In the genomic region with DNA sequence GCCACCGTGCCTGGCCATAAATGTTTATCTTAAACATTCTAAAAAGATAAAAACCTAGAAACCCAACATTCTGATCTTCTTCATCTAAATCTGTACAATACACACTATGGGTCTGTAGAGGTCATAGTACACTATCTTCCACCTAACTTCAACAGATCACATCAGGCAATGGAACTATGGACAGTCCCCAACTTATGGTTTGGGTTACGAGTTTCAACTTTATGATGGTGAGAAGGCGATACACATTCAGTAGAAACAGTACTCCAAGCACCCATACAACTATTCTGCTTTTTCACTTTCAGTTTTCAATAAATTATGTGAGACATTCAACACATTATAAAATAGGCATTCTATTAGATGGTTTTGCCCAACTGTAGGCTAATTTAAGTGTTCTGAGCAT, we compare ENCODE assay signal across 1 cellular context.
TF ChIP-seq lines count a peak whose summit lies in the region.

No MANE protein-coding gene starts in this region.

TF ChIP-seq in HepG2, 621 proteins besides CTCF, POLR2A, EP300 and RAD21:
- TF ChIP-seq TIGD3 (CRISPR knock-in tag; IDR thresholded peaks at IDR 0.05; ENCODE audit: borderline replicate concordance) (no peak), IKZF4 (CRISPR knock-in tag; IDR thresholded peaks at IDR 0.05; ENCODE audit: borderline replicate concordance, low read depth, not compliant biosample characterization) (no peak), ZBTB1 (CRISPR knock-in tag; IDR thresholded peaks at IDR 0.05; ENCODE audit: borderline replicate concordance) (no peak), ZNF430 (CRISPR knock-in tag; IDR thresholded peaks at IDR 0.05) (no peak), LCORL (IDR thresholded peaks at IDR 0.05) (no peak), LCORL (CRISPR knock-in tag; IDR thresholded peaks at IDR 0.05) (no peak), FOXJ3 (CRISPR knock-in tag; IDR thresholded peaks at IDR 0.05; ENCODE audit: borderline replicate concordance) (no peak), RBAK (CRISPR knock-in tag; IDR thresholded peaks at IDR 0.05) (no peak), NR2F1 (CRISPR knock-in tag; IDR thresholded peaks at IDR 0.05) (no peak), ZNF709 (CRISPR knock-in tag; IDR thresholded peaks at IDR 0.05) (no peak), CENPT (CRISPR knock-in tag; IDR thresholded peaks at IDR 0.05; ENCODE audit: low read depth) (no peak), NCOA1 (CRISPR knock-in tag; IDR thresholded peaks at IDR 0.05) (no peak)
- TF ChIP-seq, protein P1, sequence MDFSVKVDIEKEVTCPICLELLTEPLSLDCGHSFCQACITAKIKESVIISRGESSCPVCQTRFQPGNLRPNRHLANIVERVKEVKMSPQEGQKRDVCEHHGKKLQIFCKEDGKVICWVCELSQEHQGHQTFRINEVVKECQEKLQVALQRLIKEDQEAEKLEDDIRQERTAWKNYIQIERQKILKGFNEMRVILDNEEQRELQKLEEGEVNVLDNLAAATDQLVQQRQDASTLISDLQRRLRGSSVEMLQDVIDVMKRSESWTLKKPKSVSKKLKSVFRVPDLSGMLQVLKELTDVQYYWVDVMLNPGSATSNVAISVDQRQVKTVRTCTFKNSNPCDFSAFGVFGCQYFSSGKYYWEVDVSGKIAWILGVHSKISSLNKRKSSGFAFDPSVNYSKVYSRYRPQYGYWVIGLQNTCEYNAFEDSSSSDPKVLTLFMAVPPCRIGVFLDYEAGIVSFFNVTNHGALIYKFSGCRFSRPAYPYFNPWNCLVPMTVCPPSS (IDR thresholded peaks at IDR 0.05) = no peak
TF ChIP-seq in HepG2: peak in this region for 0.
